Comparison of ENCODE assay signal across 27 cellular contexts in genomic region chr5:97375959-97376358, GRCh38.
DNase-seq lines count a peak whose midpoint lies in the region; ATAC-seq, FAIRE-seq and TF ChIP-seq lines count a peak whose summit lies in the region.
"Had no signal": no experiment of that assay in that cellular context is flagged by ENCODE, and none has a peak within 500 bp of the region (broad histone marks: within the 10 kb centered on the region; RNA-seq: fewer than 3 reads in every experiment).

No MANE protein-coding gene starts in this region.

- no peak overlapping the region for H3K27ac Mint-ChIP-seq in nephron progenitor cell
- no peak overlapping the region for H3K27ac Mint-ChIP-seq in activated CD8-positive, alpha-beta T cell treated with anti-CD3 and anti-CD28 coated beads, Interleukin-2, amount 10 ng/mL, durations not matched to agents 7 days and 5 days
- H3K27ac Mint-ChIP-seq: CD14-positive monocyte; CD4-positive, alpha-beta memory T cell; CD4-positive, CD25-positive, alpha-beta regulatory T cell; CD8-positive, alpha-beta memory T cell had no signal

- TF ChIP-seq EP300 in GM12878 (IDR thresholded peaks at IDR 0.05; ENCODE audit: borderline replicate concordance in 1 of 2, control insufficient read depth in 1 of 2, low read depth in 2 of 2, low read length in 2 of 2): no peak

- H3K27ac ChIP-seq in GM12878 (ENCODE audit: control insufficient read depth, insufficient read depth): no peak overlapping the region
- H3K27ac ChIP-seq: BLaER1 had no signal

- no peak for TF ChIP-seq RAD21 in GM12878 (IDR thresholded peaks at IDR 0.05; ENCODE audit: insufficient read depth, low read depth, low read length)

- H3K4me2 ChIP-seq in GM12878 (ENCODE audit: control insufficient read depth, insufficient read depth): no peak overlapping the region
- H3K4me2 ChIP-seq: BLaER1 had no signal

- no peaks in the 10 kb centered on the region for H3K9me3 Mint-ChIP-seq in nephron progenitor cell
- no peaks in the 10 kb centered on the region for H3K9me3 Mint-ChIP-seq in activated CD8-positive, alpha-beta T cell treated with anti-CD3 and anti-CD28 coated beads, Interleukin-2, amount 10 ng/mL, durations not matched to agents 7 days and 5 days (ENCODE audit: insufficient read depth)

- in situ Hi-C loops in GM12878 (cut with MboI): no loop called here

- RAD21 ChIA-PET in GM12878 (lab: Charles Lee; ENCODE audit: unreplicated experiment): interaction anchor here (1.3 kb wide), 1 partner anchor 17 kb away, joined by 3 read pairs; no protein-coding TSS in a partner anchor

- H3K9ac ChIP-seq in GM12878 (ENCODE audit: control insufficient read depth, insufficient read depth, low read length): no peak overlapping the region
- H3K9ac ChIP-seq: BLaER1 had no signal

- TF ChIP-seq CTCF in GM12878 (IDR thresholded peaks at IDR 0.05 in 2 of 3, conservative IDR thresholded peaks at IDR 0.05 in 1 of 3; ENCODE audit: control insufficient read depth in 2 of 3, extremely low read depth in 1 of 3, insufficient read depth in 1 of 3, low read depth in 3 of 3, low read length in 3 of 3) (no peak), nephron progenitor cell (IDR thresholded peaks at IDR 0.05) (no peak)

- BruUV-seq in GM12878 (replicated peaks; lab: Mats Ljungman, UMichigan): no TSS peak

- H4K20me1 ChIP-seq in GM12878 (ENCODE audit: control insufficient read depth, insufficient read depth): no peaks in the 10 kb centered on the region
- H4K20me1 ChIP-seq: BLaER1 had no signal

- H3K27me3 ChIP-seq in GM12878 (replicated peaks in 1 of 2; ENCODE audit: control insufficient read depth in 2 of 2, insufficient read depth in 2 of 2, low read length in 1 of 2): no peaks in the 10 kb centered on the region
- H3K27me3 ChIP-seq: BE2C, BLaER1 had no signal

- no peaks in the 10 kb centered on the region; the same call in 2 of the 3 replicates for H3K9me3 ChIP-seq in GM12878 (replicated peaks; ENCODE audit: control insufficient read depth, insufficient read depth, low read length)
- H3K9me3 ChIP-seq: BE2C, BLaER1 had no signal

- H3K4me1 ChIP-seq in GM12878 (ENCODE audit: control insufficient read depth, insufficient read depth, low read length): no peaks in the 10 kb centered on the region
- H3K4me1 ChIP-seq: BE2C, BLaER1 had no signal

- POLR2A ChIA-PET in GM12878 (lab: Charles Lee): no interaction called here
- POLR2A ChIA-PET in activated CD8-positive, alpha-beta T cell treated with anti-CD3 and anti-CD28 coated beads, Interleukin-2, amount 10 ng/mL, durations not matched to agents 7 days and 5 days (lab: Charles Lee): no interaction called here

- SMC1A ChIA-PET in GM12878 (lab: Charles Lee; ENCODE audit: uncharacterized antibody, unreplicated experiment): interaction anchor here (0.6 to 1.4 kb wide), 4 partner anchors 13 to 1464 kb away, joined by 3 to 6 read pairs (median 4); no protein-coding TSS in a partner anchor

- ATAC-seq in HG03354 (IDR thresholded peaks at IDR 0.05; ENCODE audit: poor library complexity, severe bottlenecking, unreplicated experiment): peak; percentile 53
- peak; percentile 56 for ATAC-seq in GM12878
- no peak for ATAC-seq in HG02973 (IDR thresholded peaks at IDR 0.05; ENCODE audit: unreplicated experiment)
- ATAC-seq in activated CD8-positive, alpha-beta T cell treated with anti-CD3 and anti-CD28 coated beads, Interleukin-2, amount 10 ng/mL, durations not matched to agents 7 days and 5 days: no peak

- H2AFZ ChIP-seq in GM12878 (ENCODE audit: control insufficient read depth, low read depth, low read length): no peak overlapping the region

- H3K4me3 ChIP-seq in GM12878: no peak overlapping the region
- H3K4me3 ChIP-seq: BLaER1 had no signal

- H3K79me2 ChIP-seq in GM12878 (ENCODE audit: control insufficient read depth, insufficient read depth, low read length): no peaks in the 10 kb centered on the region

- no peaks in the 10 kb centered on the region for H3K36me3 ChIP-seq in GM12878 (ENCODE audit: control insufficient read depth in 2 of 2, insufficient read depth in 2 of 2, low read length in 1 of 2)
- H3K36me3 ChIP-seq: BE2C, BLaER1 had no signal

- no peaks in the 10 kb centered on the region for H3K4me1 Mint-ChIP-seq in nephron progenitor cell
- H3K4me1 Mint-ChIP-seq in activated CD8-positive, alpha-beta T cell treated with anti-CD3 and anti-CD28 coated beads, Interleukin-2, amount 10 ng/mL, durations not matched to agents 7 days and 5 days (ENCODE audit: low read depth): no peaks in the 10 kb centered on the region
- H3K4me1 Mint-ChIP-seq: CD14-positive monocyte; CD4-positive, alpha-beta memory T cell; CD4-positive, CD25-positive, alpha-beta regulatory T cell; CD8-positive, alpha-beta memory T cell had no signal

- TF ChIP-seq POLR2A in GM12878 (IDR thresholded peaks at IDR 0.05; ENCODE audit: low read depth, low read length): no peak

- DNase-seq in GM12878 (ENCODE audit: low read depth, low spot score): no peak
- peak; percentile 23 for DNase-seq in kidney tubule cell (ENCODE audit: low spot score)
- DNase-seq in nephron progenitor cell: no peak
- DNase-seq in amygdala (lab: John Stamatoyannopoulos, UW): no peak
- DNase-seq in activated CD8-positive, alpha-beta T cell treated with anti-CD3 and anti-CD28 coated beads, Interleukin-2, amount 10 ng/mL, durations not matched to agents 7 days and 5 days: no peak
- DNase-seq: 8988T; ACHN; BE2C; C1 segment of cervical spinal cord; CD4-positive, alpha-beta memory T cell; CD4-positive, CD25-positive, alpha-beta regulatory T cell; CD8-positive, alpha-beta memory T cell; COR-L47; DMS 273 treated with DMSO at 0.1 percent for 48 hours; DMS153; DMS53; DMS79; DND-41; EL; GDM1 had no signal

- H3K27me3 Mint-ChIP-seq in nephron progenitor cell (ENCODE audit: low read depth, poor library complexity): peaks cover 3% of the 10 kb centered on the region
- H3K27me3 Mint-ChIP-seq in activated CD8-positive, alpha-beta T cell treated with anti-CD3 and anti-CD28 coated beads, Interleukin-2, amount 10 ng/mL, durations not matched to agents 7 days and 5 days (ENCODE audit: low read depth): no peaks in the 10 kb centered on the region
- H3K27me3 Mint-ChIP-seq: CD4-positive, CD25-positive, alpha-beta regulatory T cell; CD8-positive, alpha-beta memory T cell had no signal

- intact Hi-C loops in GM12878 (cut with micrococcal nuclease; ENCODE audit: unreplicated experiment): no loop called here

- no peak overlapping the region for H3K4me3 Mint-ChIP-seq in nephron progenitor cell
- H3K4me3 Mint-ChIP-seq in activated CD8-positive, alpha-beta T cell treated with anti-CD3 and anti-CD28 coated beads, Interleukin-2, amount 10 ng/mL, durations not matched to agents 7 days and 5 days: no peak overlapping the region
- H3K4me3 Mint-ChIP-seq: CD14-positive monocyte; CD4-positive, alpha-beta memory T cell; CD4-positive, CD25-positive, alpha-beta regulatory T cell; CD8-positive, alpha-beta memory T cell had no signal

- no peak for FAIRE-seq in GM12878 (lab: Jason Lieb, UNC)
- FAIRE-seq: A204.1, GM12891, GM18507 had no signal

- CTCF ChIA-PET in GM12878 (lab: Yijun Ruan, JAX): interaction anchor here (0.6 kb wide), 1 partner anchor 753 kb away, joined by 3 read pairs; no protein-coding TSS in a partner anchor
- CTCF ChIA-PET in activated CD8-positive, alpha-beta T cell treated with anti-CD3 and anti-CD28 coated beads, Interleukin-2, amount 10 ng/mL, durations not matched to agents 7 days and 5 days (lab: Charles Lee): no interaction called here

- H3K36me3 Mint-ChIP-seq in nephron progenitor cell (ENCODE audit: low read depth): no peaks in the 10 kb centered on the region
- no peaks in the 10 kb centered on the region for H3K36me3 Mint-ChIP-seq in activated CD8-positive, alpha-beta T cell treated with anti-CD3 and anti-CD28 coated beads, Interleukin-2, amount 10 ng/mL, durations not matched to agents 7 days and 5 days (ENCODE audit: low read depth)
- H3K36me3 Mint-ChIP-seq: CD14-positive monocyte; CD4-positive, alpha-beta memory T cell; CD4-positive, CD25-positive, alpha-beta regulatory T cell; CD8-positive, alpha-beta memory T cell had no signal

TF ChIP-seq in GM12878, 131 proteins besides CTCF, POLR2A, EP300 and RAD21 (continues in another document):
- no peak for TF ChIP-seq NRF1 (conservative IDR thresholded peaks at IDR 0.05; ENCODE audit: low read depth, low read length)
- TF ChIP-seq POLR2AphosphoS5 (IDR thresholded peaks at IDR 0.05; ENCODE audit: low read length): no peak
- no peak for TF ChIP-seq SIX5 (IDR thresholded peaks at IDR 0.05; ENCODE audit: low read depth, low read length, severe bottlenecking)
- TF ChIP-seq TBL1XR1 (IDR thresholded peaks at IDR 0.05; ENCODE audit: low read depth, low read length): no peak
- TF ChIP-seq STAT3 (IDR thresholded peaks at IDR 0.05; ENCODE audit: low read depth, low read length): no peak
- no peak for TF ChIP-seq NFIC (IDR thresholded peaks at IDR 0.05; ENCODE audit: low read depth, low read length)
- no peak for TF ChIP-seq ZNF687 (IDR thresholded peaks at IDR 0.05)
- no peak for TF ChIP-seq RFX5 (IDR thresholded peaks at IDR 0.05; ENCODE audit: low read depth, low read length)
- no peak for TF ChIP-seq DPF2 (IDR thresholded peaks at IDR 0.05)

Comparison
In these comparisons a context has a peak if more than half of its experiments do, and no peak if none do; other contexts are left out.
1. ATAC-seq: peak in HG03354 (single experiment) and GM12878 (single experiment); none in HG02973 (single experiment) and activated CD8-positive, alpha-beta T cell treated with anti-CD3 and anti-CD28 coated beads, Interleukin-2, amount 10 ng/mL, durations not matched to agents 7 days and 5 days (single experiment).